In the genomic region with DNA sequence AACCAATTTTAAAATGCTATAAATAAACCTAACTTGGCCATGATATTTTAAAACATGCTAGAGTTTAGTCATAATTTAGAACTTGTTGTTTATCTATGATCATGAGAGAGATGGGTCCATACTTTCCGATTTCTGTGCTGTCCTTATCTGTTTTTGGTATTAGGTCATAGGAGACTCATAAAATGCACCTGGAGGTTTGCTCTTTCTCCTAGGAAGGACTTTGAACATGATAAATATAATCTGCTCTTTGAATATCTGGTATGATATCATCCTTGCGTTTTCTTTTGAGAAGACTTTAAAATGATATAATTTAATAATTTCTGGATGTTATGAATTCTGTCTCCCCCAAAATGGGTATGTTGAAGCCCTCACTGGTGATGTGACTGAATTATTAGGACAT, we compare ENCODE assay signal across 37 cellular contexts. TPM values are rescaled to one million over a fixed set of nuclear protein-coding genes. Genes with fewer than 3 reads are reported as not detected.
"Had no signal": no experiment of that assay in that cellular context is flagged by ENCODE, and none has a peak within 500 bp of the region (broad histone marks: within the 10 kb centered on the region; RNA-seq: fewer than 3 reads in every experiment).

No MANE protein-coding gene starts in this region.

- H3K27me3 ChIP-seq: adrenal gland, ascending aorta, body of pancreas, breast epithelium had no signal

- H3K36me3 ChIP-seq: adrenal gland, ascending aorta, brain microvascular endothelial cell, breast epithelium, cardiac muscle cell had no signal

- FAIRE-seq: astrocyte, bronchial epithelial cell had no signal

- H3K4me3 ChIP-seq: adrenal gland, ascending aorta, body of pancreas, breast epithelium, cardiac muscle cell had no signal

- H3K27ac ChIP-seq: adrenal gland, ascending aorta, body of pancreas, brain microvascular endothelial cell, breast epithelium, cardiac muscle cell had no signal

- ATAC-seq: activated naive CD4-positive, alpha-beta T cell treated with anti-CD3 and anti-CD28 coated beads, Interleukin-2, amount 50 U/mL, for 72 hours; activated naive CD8-positive, alpha-beta T cell treated with anti-CD3 and anti-CD28 coated beads, Interleukin-2, amount 50 U/mL, for 24 hours; activated T-cell treated with anti-CD3 and anti-CD28 coated beads, Interleukin-2, amount 50 U/mL, for 4 hours; activated T-cell treated with anti-CD3 and anti-CD28 coated beads, Interleukin-2, amount 50 U/mL, for 72 hours; activated T-helper 17 cell treated with anti-CD3 and anti-CD28 coated beads, Interleukin-2, amount 50 U/mL, for 72 hours; body of pancreas had no signal

- DNase-seq: activated effector memory CD4-positive, alpha-beta T cell treated with anti-CD3 and anti-CD28 coated beads, Interleukin-2, amount 50 U/mL, for 16 hours; activated effector memory CD4-positive, alpha-beta T cell treated with Interleukin-2 at 50 U/mL for 16 hours; activated gamma-delta T cell; activated gamma-delta T cell treated with Interleukin-2 at 50 U/mL for 16 hours; activated naive CD4-positive, alpha-beta T cell; activated naive CD4-positive, alpha-beta T cell treated with anti-CD3 and anti-CD28 coated beads for 36 hours; activated naive CD4-positive, alpha-beta T cell treated with anti-CD3 and anti-CD28 coated beads, Interleukin-2, amount 10 ng/mL, durations not matched to agents 7 days and 5 days; activated naive CD4-positive, alpha-beta T cell treated with anti-CD3 and anti-CD28 coated beads, Interleukin-2, amount 50 U/mL, for 16 hours; activated naive CD8-positive, alpha-beta T cell treated with anti-CD3 and anti-CD28 coated beads for 36 hours; activated naive CD8-positive, alpha-beta T cell treated with anti-CD3 and anti-CD28 coated beads, Interleukin-2, amount 10 ng/mL, durations not matched to agents 7 days and 5 days; activated T-cell treated with anti-CD3 and anti-CD28 coated beads for 4 hours; activated T-cell treated with anti-CD3 and anti-CD28 coated beads, Interleukin-2, amount 50 U/mL, for 1 hour; activated T-cell treated with anti-CD3 and anti-CD28 coated beads, Interleukin-2, amount 50 U/mL, for 24 hours; activated T-cell treated with anti-CD3 and anti-CD28 coated beads, Interleukin-2, amount 50 U/mL, for 4 hours; activated T-cell treated with anti-CD3 and anti-CD28 coated beads, Interleukin-2, amount 50 U/mL, for 48 hours; activated T-cell treated with anti-CD3 and anti-CD28 coated beads, Interleukin-2, amount 50 U/mL, for 72 hours; amniotic stem cell; amygdala; anterior cingulate cortex; aorta; body of pancreas; brain microvascular endothelial cell; caudate nucleus; central memory CD4-positive, alpha-beta T cell; cerebellar nuclear complex had no signal

- H3K9me3 ChIP-seq: adrenal gland, ascending aorta, body of pancreas, breast epithelium had no signal

- H3K4me1 ChIP-seq: breast epithelium had no signal

RNA-seq across cellular contexts. Expression of a gene that starts 9.0 kb away (rescaled TPM):
- total RNA-seq: activated naive CD4-positive, alpha-beta T cell treated with anti-CD3 and anti-CD28 coated beads for 36 hours; activated naive CD4-positive, alpha-beta T cell treated with anti-CD3 and anti-CD28 coated beads, Interleukin-2, amount 50 U/mL, for 72 hours; activated naive CD8-positive, alpha-beta T cell treated with anti-CD3 and anti-CD28 coated beads for 36 hours; activated naive CD8-positive, alpha-beta T cell treated with anti-CD3 and anti-CD28 coated beads, Interleukin-2, amount 10 ng/mL, durations not matched to agents 7 days and 5 days; activated T-cell treated with anti-CD3 and anti-CD28 coated beads, Interleukin-2, amount 50 U/mL, for 4 hours; activated T-cell treated with anti-CD3 and anti-CD28 coated beads, Interleukin-2, amount 50 U/mL, for 72 hours; activated T-helper 1 cell treated with anti-CD3 and anti-CD28 coated beads, Interleukin-12 subunit alpha, Interleukin-12 subunit beta, Interleukin-2, Interleukin-4 antibody, amounts not matched to agents 30 ng/mL and 10 ng/mL and 1 ng/mL, durations not matched to agents 14 hours and 24 hours and 36 hours; activated T-helper 17 cell treated with anti-CD3 and anti-CD28 coated beads, Interleukin-2, amount 50 U/mL, for 72 hours; activated T-helper 2 cell treated with anti-CD3 and anti-CD28 coated beads, Interferon-gamma antibody, Interleukin-2, Interleukin-4, amounts not matched to agents 10 μg/mL and 5 μg/mL and 100 μg/mL, durations not matched to agents 14 hours and 24 hours and 36 hours; ascending aorta; astrocyte; body of pancreas; bronchial epithelial cell; cardiac muscle cell; cardiac septum had no signal
- polyA plus RNA-seq: aorta, cardiac muscle cell had no signal
